ENCODE assay signal across 15 cellular contexts in the genomic region with DNA sequence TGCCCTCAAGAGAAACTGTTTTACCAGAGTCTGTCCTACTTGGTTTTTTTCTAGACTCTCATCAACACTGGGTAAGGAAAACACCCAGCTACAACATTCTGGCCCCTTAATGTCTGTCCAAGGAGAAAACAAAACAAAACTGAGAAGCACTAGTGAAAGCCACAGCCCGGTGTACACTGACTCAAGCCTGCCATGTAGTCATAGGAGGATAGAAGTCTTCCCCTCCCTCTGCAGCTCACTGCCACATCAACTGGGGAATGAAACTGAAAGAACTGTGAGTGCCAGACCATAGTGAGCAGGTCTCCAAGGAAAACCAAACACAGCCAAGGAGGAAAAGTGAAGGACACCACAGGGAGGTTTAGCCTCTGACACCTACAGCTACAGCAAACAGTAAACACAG. TPM values are rescaled to one million over a fixed set of nuclear protein-coding genes. Genes with fewer than 3 reads are reported as not detected.
DNase-seq lines count a peak whose midpoint lies in the region; ATAC-seq, FAIRE-seq and TF ChIP-seq lines count a peak whose summit lies in the region.
"Not testable (repeated sequence)": the region's sequence is repeated elsewhere in the genome, so short reads cannot be mapped to it uniquely, and the experiment has no call there.
"Had no signal": no experiment of that assay in that cellular context is flagged by ENCODE, and none has a peak within 500 bp of the region (broad histone marks: within the 10 kb centered on the region; RNA-seq: fewer than 3 reads in every experiment).

No MANE protein-coding gene starts in this region.

- H3K4me2 ChIP-seq in astrocyte (ENCODE audit: low read length) = not testable (repeated sequence)

- not testable (repeated sequence) for H3K9me3 ChIP-seq in astrocyte (ENCODE audit: insufficient read depth, low read depth, low read length)

- not testable (repeated sequence) for H3K27me3 Mint-ChIP-seq in astrocyte (ENCODE audit: low read depth, unreplicated experiment)

- not testable (repeated sequence) for TF ChIP-seq CTCF in astrocyte (IDR thresholded peaks at IDR 0.05; ENCODE audit: insufficient read depth, low read depth, low read length)

- H2AFZ ChIP-seq in astrocyte (ENCODE audit: low read depth, low read length) = not testable (repeated sequence)

- DNase-seq in astrocyte (ENCODE audit: low read depth); stimulated activated naive CD8-positive, alpha-beta T cell treated with anti-CD3 and anti-CD28 coated beads, Interleukin-15, Interleukin-2, amounts not matched to agents 100 U/mL and 50 U/mL, for 24 hours: not testable (repeated sequence)

- not testable (repeated sequence) for H3K79me2 ChIP-seq in astrocyte (ENCODE audit: insufficient read depth, low read length)

- not testable (repeated sequence) for H3K27me3 ChIP-seq in astrocyte (ENCODE audit: insufficient read depth, low read length)

- not testable (repeated sequence) for H3K4me3 Mint-ChIP-seq in astrocyte (ENCODE audit: unreplicated experiment)

- not testable (repeated sequence) for H3K27ac ChIP-seq in astrocyte (ENCODE audit: low read depth, low read length)

- H3K4me1 Mint-ChIP-seq in astrocyte (ENCODE audit: low read depth, unreplicated experiment) = not testable (repeated sequence)

- H3K9me3 Mint-ChIP-seq in astrocyte (ENCODE audit: unreplicated experiment) = not testable (repeated sequence)

- FAIRE-seq in astrocyte (lab: Jason Lieb, UNC) = peak; percentile 96

- not testable (repeated sequence) for H3K36me3 Mint-ChIP-seq in astrocyte (ENCODE audit: low read depth, unreplicated experiment)

- H4K20me1 ChIP-seq in astrocyte (ENCODE audit: insufficient read depth, low read length) = not testable (repeated sequence)

- H3K27ac Mint-ChIP-seq in astrocyte (ENCODE audit: unreplicated experiment) = not testable (repeated sequence)

- not testable (repeated sequence) for H3K9ac ChIP-seq in astrocyte (ENCODE audit: low read length)

- H3K4me3 ChIP-seq in astrocyte (ENCODE audit: insufficient read depth, low read depth, low read length) = not testable (repeated sequence)

- H3K4me1 ChIP-seq in astrocyte (ENCODE audit: insufficient read depth, low read length) = not testable (repeated sequence)

- H3K36me3 ChIP-seq in astrocyte (ENCODE audit: insufficient read depth, low read length) = not testable (repeated sequence)

- ATAC-seq in GM18517 (IDR thresholded peaks at IDR 0.05; ENCODE audit: unreplicated experiment) = peak; percentile 100
- peak; percentile 99 for ATAC-seq in GM19372 (IDR thresholded peaks at IDR 0.05; ENCODE audit: low read depth, unreplicated experiment)
- peak; percentile 100 for ATAC-seq in GM21576 (IDR thresholded peaks at IDR 0.05; ENCODE audit: unreplicated experiment)
- ATAC-seq in HG02870 (IDR thresholded peaks at IDR 0.05; ENCODE audit: unreplicated experiment) = peak; percentile 98
- ATAC-seq in HG03139 (IDR thresholded peaks at IDR 0.05; ENCODE audit: unreplicated experiment) = peak; percentile 99
- peak; percentile 97 for ATAC-seq in HG03575 (IDR thresholded peaks at IDR 0.05; ENCODE audit: extremely low read depth, insufficient number of reproducible peaks, low FRiP score, unreplicated experiment)
- peak; percentile 100 for ATAC-seq in stimulated activated naive CD8-positive, alpha-beta T cell treated with anti-CD3 and anti-CD28 coated beads, Interleukin-15, Interleukin-2, amounts not matched to agents 100 U/mL and 50 U/mL, for 24 hours

RNA-seq across cellular contexts. Expression of a gene that starts 13.8 kb away (rescaled TPM):
- not detected in 2 replicates for total RNA-seq in astrocyte
- total RNA-seq: cardiac muscle cell; CD4-positive, alpha-beta memory T cell; esophagus muscularis mucosa; lower leg skin; osteocyte; right lobe of liver; vagina had no signal

RNA-seq across cellular contexts. Expression of a gene that starts 21.7 kb away (rescaled TPM):
- total RNA-seq in astrocyte = 0.75 and 1.5 TPM in 2 replicates
